8 cellular contexts compared by ENCODE assay signal in genomic region chr15:72118400-72118978, GRCh38. TPM values are rescaled to one million over a fixed set of nuclear protein-coding genes. Genes with fewer than 3 reads are reported as not detected.
A peak's percentile ranks its signal among the peaks of the same experiment; 100 is the strongest.
DNase-seq lines count a peak whose midpoint lies in the region; ATAC-seq, FAIRE-seq and TF ChIP-seq lines count a peak whose summit lies in the region.

Gene SENP8 (plus strand): TSS chr15:72118403. CDS start chr15:72139624, 21,221 bp downstream.

- H3K9me3 Mint-ChIP-seq in WTC11 (no peaks in the 10 kb centered on the region), progenitor cell of endocrine pancreas (ENCODE audit: low read depth) (no peaks in the 10 kb centered on the region)

- peak within 1 kb of the TSS; percentile 72 for H3K4me3 ChIP-seq in AG09309 (ENCODE audit: control insufficient read depth, low read depth, low read length)

- ATAC-seq in GM18505 (IDR thresholded peaks at IDR 0.05; ENCODE audit: unreplicated experiment) (peak; percentile 21), HG03159 (IDR thresholded peaks at IDR 0.05; ENCODE audit: unreplicated experiment) (peak; percentile 35), WTC11 (peak; percentile 18), GM21825 (IDR thresholded peaks at IDR 0.05; ENCODE audit: unreplicated experiment) (no peak)

- H3K27me3 Mint-ChIP-seq in WTC11 (ENCODE audit: low read depth) (no peaks in the 10 kb centered on the region), progenitor cell of endocrine pancreas (peaks cover 24% of the 10 kb centered on the region)

- H3K36me3 Mint-ChIP-seq in WTC11 (no peaks in the 10 kb centered on the region), progenitor cell of endocrine pancreas (ENCODE audit: insufficient read depth) (no peaks in the 10 kb centered on the region)

- peak within 1 kb of the TSS; percentile 98 for H3K4me3 Mint-ChIP-seq in WTC11
- H3K4me3 Mint-ChIP-seq in progenitor cell of endocrine pancreas (ENCODE audit: low read depth): peak within 1 kb of the TSS; percentile 98

- FAIRE-seq in frontal cortex (lab: Jason Lieb, UNC): no peak

- H3K4me1 Mint-ChIP-seq in WTC11 (peaks cover 37% of the 10 kb centered on the region), progenitor cell of endocrine pancreas (ENCODE audit: low read depth) (peaks cover 31% of the 10 kb centered on the region)

- CTCF ChIA-PET in WTC11 (lab: Charles Lee): interaction anchor here (0.5 to 2.5 kb wide), 9 partner anchors 8 to 374 kb away, joined by 3 to 7 read pairs (median 3); no protein-coding TSS in a partner anchor

- no peak for DNase-seq in AG09309 (ENCODE audit: low read depth)
- DNase-seq in WTC11 (ENCODE audit: low spot score): no peak
- peak; percentile 63 to 67 for DNase-seq in frontal cortex (ENCODE audit: low spot score in 2 of 2)
- no peak for DNase-seq in progenitor cell of endocrine pancreas (ENCODE audit: low spot score, unreplicated experiment)
- DNase-seq in NCI-H526 treated with DMSO at 0.1 percent for 48 hours (lab: John Stamatoyannopoulos, UW): no peak

- peak within 1 kb of the TSS; percentile 99 for H3K27ac Mint-ChIP-seq in WTC11
- H3K27ac Mint-ChIP-seq in progenitor cell of endocrine pancreas: peak within 1 kb of the TSS; percentile 99

- peak; percentile 90 for TF ChIP-seq POLR2A in GM18505 (IDR thresholded peaks at IDR 0.05; ENCODE audit: borderline replicate concordance, extremely low read depth, insufficient read depth, insufficient read length)

- no peak for TF ChIP-seq CTCF in AG09309 (IDR thresholded peaks at IDR 0.05; ENCODE audit: control insufficient read depth, insufficient read depth, low read depth, low read length, missing control alignments)
- TF ChIP-seq CTCF in WTC11 (IDR thresholded peaks at IDR 0.05): no peak
- TF ChIP-seq CTCF in progenitor cell of endocrine pancreas (IDR thresholded peaks at IDR 0.05; ENCODE audit: unreplicated experiment): no peak

- POLR2A ChIA-PET in WTC11 (lab: Charles Lee): interaction anchor here (0.6 kb wide), 1 partner anchor 46 kb away, joined by 3 read pairs; no protein-coding TSS in a partner anchor

TF ChIP-seq in WTC11, 78 proteins besides CTCF, POLR2A, EP300 and RAD21:
- TF ChIP-seq ARID4B (CRISPR knock-in tag; IDR thresholded peaks at IDR 0.05; ENCODE audit: borderline replicate concordance) (0 out of 2 replicates have a peak, but pooled peaks have one; percentile 55), E2F1 (CRISPR knock-in tag; IDR thresholded peaks at IDR 0.05) (no peak)

RNA-seq across cellular contexts. Expression of gene SENP8, which starts in this region (rescaled TPM):
- 6.0 to 6.8 TPM (median 6.3 TPM) in 3 replicates for total RNA-seq in WTC11 (2021)
- total RNA-seq in frontal cortex: 6.1 TPM
- 4.7 and 5.1 TPM in 2 replicates for total RNA-seq in progenitor cell of endocrine pancreas

Comparison
In these comparisons a context has a peak if more than half of its experiments do, and no peak if none do; other contexts are left out.
1. DNase-seq: peak in frontal cortex (2 of 2); none in AG09309 (single experiment), WTC11 (single experiment), progenitor cell of endocrine pancreas (single experiment) and NCI-H526 treated with DMSO at 0.1 percent for 48 hours (single experiment).